1 cellular context compared by ENCODE assay signal in the genomic region with DNA sequence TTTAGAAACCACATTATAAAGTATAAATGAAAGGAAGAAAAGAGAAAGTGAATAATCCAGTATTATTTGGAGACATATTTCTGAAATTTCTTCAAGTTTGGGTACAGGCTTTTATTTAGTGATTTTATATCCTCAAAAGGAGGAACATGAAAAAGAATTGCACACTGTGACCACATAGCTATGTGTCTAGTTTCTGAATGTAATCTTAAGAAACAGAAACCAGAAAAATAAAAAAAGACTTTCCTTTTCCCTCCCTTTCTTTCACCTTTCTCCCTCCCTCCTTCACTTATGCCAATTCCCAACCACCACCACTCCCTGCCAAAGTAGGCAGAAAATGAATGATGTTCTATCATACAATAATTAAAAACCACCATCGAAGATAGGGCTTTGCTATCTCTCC.
TF ChIP-seq lines count a peak whose summit lies in the region.

No MANE protein-coding gene starts in this region.

TF ChIP-seq in WTC11, 78 proteins besides CTCF, POLR2A, EP300 and RAD21 (continued from another document):
- TF ChIP-seq, protein P1, sequence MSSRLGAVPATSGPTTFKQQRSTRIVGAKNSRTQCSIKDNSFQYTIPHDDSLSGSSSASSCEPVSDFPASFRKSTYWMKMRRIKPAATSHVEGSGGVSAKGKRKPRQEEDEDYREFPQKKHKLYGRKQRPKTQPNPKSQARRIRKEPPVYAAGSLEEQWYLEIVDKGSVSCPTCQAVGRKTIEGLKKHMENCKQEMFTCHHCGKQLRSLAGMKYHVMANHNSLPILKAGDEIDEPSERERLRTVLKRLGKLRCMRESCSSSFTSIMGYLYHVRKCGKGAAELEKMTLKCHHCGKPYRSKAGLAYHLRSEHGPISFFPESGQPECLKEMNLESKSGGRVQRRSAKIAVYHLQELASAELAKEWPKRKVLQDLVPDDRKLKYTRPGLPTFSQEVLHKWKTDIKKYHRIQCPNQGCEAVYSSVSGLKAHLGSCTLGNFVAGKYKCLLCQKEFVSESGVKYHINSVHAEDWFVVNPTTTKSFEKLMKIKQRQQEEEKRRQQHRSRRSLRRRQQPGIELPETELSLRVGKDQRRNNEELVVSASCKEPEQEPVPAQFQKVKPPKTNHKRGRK (CRISPR knock-in tag; IDR thresholded peaks at IDR 0.05; ENCODE audit: borderline replicate concordance): no peak
- no peak for TF ChIP-seq GTF2I (CRISPR knock-in tag; conservative IDR thresholded peaks at IDR 0.05)
- TF ChIP-seq JUN (CRISPR knock-in tag; IDR thresholded peaks at IDR 0.05): no peak
- TF ChIP-seq SP1 (CRISPR knock-in tag; conservative IDR thresholded peaks at IDR 0.05): no peak
- no peak for TF ChIP-seq ZBTB21 (CRISPR knock-in tag; IDR thresholded peaks at IDR 0.05; ENCODE audit: borderline replicate concordance)
- no peak for TF ChIP-seq ZNF219 (CRISPR knock-in tag; IDR thresholded peaks at IDR 0.05; ENCODE audit: borderline replicate concordance)
- TF ChIP-seq, protein P2, sequence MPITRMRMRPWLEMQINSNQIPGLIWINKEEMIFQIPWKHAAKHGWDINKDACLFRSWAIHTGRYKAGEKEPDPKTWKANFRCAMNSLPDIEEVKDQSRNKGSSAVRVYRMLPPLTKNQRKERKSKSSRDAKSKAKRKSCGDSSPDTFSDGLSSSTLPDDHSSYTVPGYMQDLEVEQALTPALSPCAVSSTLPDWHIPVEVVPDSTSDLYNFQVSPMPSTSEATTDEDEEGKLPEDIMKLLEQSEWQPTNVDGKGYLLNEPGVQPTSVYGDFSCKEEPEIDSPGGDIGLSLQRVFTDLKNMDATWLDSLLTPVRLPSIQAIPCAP (CRISPR knock-in tag; IDR thresholded peaks at IDR 0.05): no peak
